ENCODE assay signal across 16 cellular contexts in the genomic region with DNA sequence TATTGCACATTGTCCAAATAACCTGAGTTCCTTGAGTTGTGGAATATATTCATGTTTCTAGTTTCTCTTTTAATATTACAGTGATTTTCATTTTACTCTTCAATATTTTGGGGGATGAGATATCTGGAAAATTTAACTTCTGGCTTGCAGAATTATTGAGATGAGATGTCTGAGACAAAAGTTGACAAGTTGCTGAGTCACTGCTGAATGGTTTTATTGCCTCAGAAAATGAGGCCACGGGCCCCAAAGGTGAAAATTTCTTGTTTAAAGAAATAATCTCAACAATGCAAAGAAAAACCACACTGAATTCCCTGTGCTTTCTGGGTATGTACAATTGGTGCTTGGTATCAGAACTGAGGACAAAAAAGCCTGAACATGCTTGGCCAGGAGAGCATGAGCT.
DNase-seq lines count a peak whose midpoint lies in the region; ATAC-seq, FAIRE-seq and TF ChIP-seq lines count a peak whose summit lies in the region.
"Had no signal": no experiment of that assay in that cellular context is flagged by ENCODE, and none has a peak within 500 bp of the region (broad histone marks: within the 10 kb centered on the region; RNA-seq: fewer than 3 reads in every experiment).

No MANE protein-coding gene starts in this region.

- H4K5ac ChIP-seq in H9 (ENCODE audit: insufficient read length, low read depth, low read length) (no peak overlapping the region), H1 (ENCODE audit: insufficient read length, low read depth, low read length) (no peak overlapping the region)

- H2BK20ac ChIP-seq in H9 (ENCODE audit: low read depth, low read length, poor library complexity, severe bottlenecking): no peak overlapping the region
- H2BK20ac ChIP-seq in H1 (ENCODE audit: low read length): no peak overlapping the region

- no peaks in the 10 kb centered on the region for H3K79me1 ChIP-seq in H9 (ENCODE audit: insufficient read depth, low read depth, low read length, poor library complexity, severe bottlenecking)
- H3K79me1 ChIP-seq in H1 (ENCODE audit: low read depth, low read length): no peaks in the 10 kb centered on the region

- H3K36me3 ChIP-seq in KMS-11 (ENCODE audit: insufficient read depth) (no peaks in the 10 kb centered on the region), H1 (ENCODE audit: control insufficient read depth in 2 of 4, insufficient read depth in 4 of 4, low read length in 3 of 4) (no peaks in the 10 kb centered on the region)
- H3K36me3 ChIP-seq: BE2C, MG63 had no signal

- H3K9ac ChIP-seq in H9 (ENCODE audit: extremely low read depth, insufficient read length, low read length) (no peak overlapping the region), KMS-11 (no peak overlapping the region), H1 (replicated peaks in 1 of 4; ENCODE audit: extremely low read depth in 1 of 4, low read depth in 3 of 4, low read length in 3 of 4) (no peak overlapping the region)

- H3K23me2 ChIP-seq in H9 (ENCODE audit: insufficient read length, low read depth, low read length, poor library complexity, severe bottlenecking) (no peaks in the 10 kb centered on the region), H1 (ENCODE audit: low read depth, low read length) (no peaks in the 10 kb centered on the region)

- DNase-seq in H9: no peak
- DNase-seq in H1 (ENCODE audit: low read depth in 1 of 2, low spot score in 2 of 2): no peak
- peak; percentile 0 for DNase-seq in putamen (ENCODE audit: low spot score)
- no peak for DNase-seq in activated naive CD4-positive, alpha-beta T cell treated with anti-CD3 and anti-CD28 coated beads, Interleukin-2, amount 50 U/mL, for 72 hours (ENCODE audit: low spot score in 2 of 2)
- no peak for DNase-seq in GM19238 (ENCODE audit: insufficient read length, low spot score)
- DNase-seq in HFFc6: no peak
- DNase-seq: BE2C; CD4-positive, alpha-beta memory T cell; GF-D8; HCEC 1CT; MG63; NCI-H1092 treated with DMSO at 0.1 percent for 48 hours; NCI-H1694 treated with DMSO at 0.1 percent for 48 hours; SHP77 had no signal

- H3K4me1 Mint-ChIP-seq in H9 (peaks cover 0 to 7% of the 10 kb centered on the region in 2 experiments; a peak in 2 of 4 replicates), HFFc6 (ENCODE audit: low read depth) (no peaks in the 10 kb centered on the region)
- H3K4me1 Mint-ChIP-seq: CD4-positive, alpha-beta memory T cell had no signal

- FAIRE-seq in H1 (lab: Jason Lieb, UNC): no peak
- FAIRE-seq: RCC 7860 had no signal

- H3K9me3 Mint-ChIP-seq in H9 (no peaks in the 10 kb centered on the region), HFFc6 (peaks cover 61% of the 10 kb centered on the region)
- H3K9me3 Mint-ChIP-seq in activated naive CD4-positive, alpha-beta T cell treated with anti-CD3 and anti-CD28 coated beads, Interleukin-2, amount 50 U/mL, for 72 hours: no peaks in the 10 kb centered on the region

- no peak overlapping the region for H3T11ph ChIP-seq in H9 (ENCODE audit: low read length)

- H3K27me3 ChIP-seq in H9 (ENCODE audit: insufficient read depth, low read length) (no peaks in the 10 kb centered on the region), KMS-11 (ENCODE audit: insufficient read depth, low read depth) (no peaks in the 10 kb centered on the region), H1 (replicated peaks in 1 of 4; ENCODE audit: control insufficient read depth in 3 of 4, extremely low read depth in 1 of 4, insufficient read depth in 3 of 4, low read length in 3 of 4) (no peaks in the 10 kb centered on the region)

- H3K4me3 ChIP-seq in KMS-11 (IDR thresholded peaks at IDR 0.05; ENCODE audit: insufficient read depth, low read depth, low read length) (no peak overlapping the region), H1 (ENCODE audit: extremely low read depth in 1 of 4, insufficient read depth in 2 of 4, low read depth in 3 of 4, low read length in 4 of 4) (no peak overlapping the region)
- H3K4me3 ChIP-seq: MG63 had no signal

- H3K36me3 Mint-ChIP-seq in H9 (ENCODE audit: insufficient read depth in 1 of 3, low read depth in 3 of 3) (no peaks in the 10 kb centered on the region; a peak in 1 of 7 replicates), HFFc6 (ENCODE audit: low read depth) (no peaks in the 10 kb centered on the region)
- H3K36me3 Mint-ChIP-seq in activated naive CD4-positive, alpha-beta T cell treated with anti-CD3 and anti-CD28 coated beads, Interleukin-2, amount 50 U/mL, for 72 hours: no peaks in the 10 kb centered on the region
- H3K36me3 Mint-ChIP-seq: CD4-positive, alpha-beta memory T cell had no signal

- no peak for TF ChIP-seq CTCF in H9 (conservative IDR thresholded peaks at IDR 0.05)
- TF ChIP-seq CTCF in KMS-11 (conservative IDR thresholded peaks at IDR 0.05; ENCODE audit: low read depth, low read length): no peak
- no peak for TF ChIP-seq CTCF in H1 (IDR thresholded peaks at IDR 0.05; ENCODE audit: control extremely low read depth in 1 of 3, insufficient read depth in 1 of 3, low read depth in 1 of 3, low read length in 3 of 3)
- no peak for TF ChIP-seq CTCF in HFFc6 (IDR thresholded peaks at IDR 0.05)

- H3K23ac ChIP-seq in H9 (ENCODE audit: insufficient read length, low read depth, low read length) (no peak overlapping the region), H1 (ENCODE audit: insufficient read length) (no peak overlapping the region)

- no peak for TF ChIP-seq POLR2A in H1 (IDR thresholded peaks at IDR 0.05; ENCODE audit: control extremely low read depth in 1 of 2, low read depth in 2 of 2, low read length in 2 of 2)

- no peak overlapping the region for H3K56ac ChIP-seq in H9 (ENCODE audit: insufficient read length, low read depth, low read length)
- H3K56ac ChIP-seq in H1 (replicated peaks; ENCODE audit: insufficient read length, low read depth, low read length): no peak overlapping the region

- H3K14ac ChIP-seq in H9 (ENCODE audit: insufficient read depth, low read length) (no peak overlapping the region), H1 (ENCODE audit: insufficient read length) (no peak overlapping the region)

- H2AK5ac ChIP-seq in H9 (ENCODE audit: insufficient read length, low read length) (no peak overlapping the region), H1 (ENCODE audit: low read depth, low read length) (no peak overlapping the region)

- WGBS in H9 (ENCODE audit: extremely low coverage, insufficient read length, low lambda C conversion rate): no CpG with 5 or more reads among the region's 1 CpG
- 94% methylated on average over 1 of the region's 1 CpG; no CpG with 5 or more reads in 1 of the 2 experiments for WGBS in H1 (ENCODE audit: extremely low coverage in 1 of 2, insufficient coverage in 1 of 2, insufficient read length in 1 of 2, insufficient replicate concordance in 2 of 2, low coverage in 1 of 2, low lambda C conversion rate in 2 of 2, missing lambda C conversion rate in 1 of 2), 2 experiments

- TF ChIP-seq EP300 in H1 (IDR thresholded peaks at IDR 0.05; ENCODE audit: borderline replicate concordance in 1 of 2, low read depth in 2 of 2, low read length in 2 of 2): no peak

- H2BK5ac ChIP-seq in H9 (ENCODE audit: insufficient read length, low read length): no peak overlapping the region
- no peak overlapping the region for H2BK5ac ChIP-seq in H1 (ENCODE audit: low read depth, low read length)

- H4K91ac ChIP-seq in H9 (ENCODE audit: insufficient read length, low read depth, low read length): no peak overlapping the region
- H4K91ac ChIP-seq in H1 (replicated peaks; ENCODE audit: insufficient read length, low read length): no peak overlapping the region

- H3K79me2 ChIP-seq in H9 (ENCODE audit: insufficient read depth, low read length): no peaks in the 10 kb centered on the region
- no peaks in the 10 kb centered on the region for H3K79me2 ChIP-seq in KMS-11 (ENCODE audit: insufficient read depth, low read depth)
- H3K79me2 ChIP-seq in H1 (ENCODE audit: control insufficient read depth in 1 of 2, insufficient read depth in 2 of 2, low read length in 2 of 2): no peaks in the 10 kb centered on the region

- no peak overlapping the region for H2BK120ac ChIP-seq in H9 (ENCODE audit: low read depth, low read length, poor library complexity, severe bottlenecking)
- H2BK120ac ChIP-seq in H1 (replicated peaks; ENCODE audit: low read depth, low read length): no peak overlapping the region

- H3K4ac ChIP-seq in H9 (ENCODE audit: low read depth, low read length): no peak overlapping the region
- H3K4ac ChIP-seq in H1 (replicated peaks; ENCODE audit: insufficient read length, low read depth, low read length): no peak overlapping the region

- H4K8ac ChIP-seq in H9 (replicated peaks; ENCODE audit: insufficient read length, low read depth, low read length): no peak overlapping the region
- H4K8ac ChIP-seq in H1 (ENCODE audit: extremely low read depth, insufficient read depth, low read length): no peak overlapping the region

- no peaks in the 10 kb centered on the region for H3K9me3 ChIP-seq in H9 (ENCODE audit: control insufficient read depth, low read depth, low read length)
- H3K9me3 ChIP-seq in H1 (ENCODE audit: insufficient read depth in 2 of 2, low read depth in 1 of 2, low read length in 1 of 2): no peaks in the 10 kb centered on the region
- H3K9me3 ChIP-seq: BE2C, MG63 had no signal

- TF ChIP-seq RAD21 in H1 (IDR thresholded peaks at IDR 0.05 in 1 of 2, conservative IDR thresholded peaks at IDR 0.05 in 1 of 2; ENCODE audit: low read depth in 2 of 2, low read length in 2 of 2): no peak

- POLR2A ChIA-PET in H1 (lab: Charles Lee; ENCODE audit: partially characterized antibody): no interaction called here

- no peak for ATAC-seq in activated naive CD4-positive, alpha-beta T cell treated with anti-CD3 and anti-CD28 coated beads, Interleukin-2, amount 50 U/mL, for 72 hours

- no peaks in the 10 kb centered on the region for H3K4me1 ChIP-seq in H9 (ENCODE audit: insufficient read depth, low read length)
- H3K4me1 ChIP-seq in KMS-11 (ENCODE audit: low read depth, poor library complexity, severe bottlenecking): peaks cover 13% of the 10 kb centered on the region
- H3K4me1 ChIP-seq in H1 (replicated peaks in 1 of 4; ENCODE audit: control insufficient read depth in 3 of 4, insufficient read depth in 4 of 4, low read length in 3 of 4): peaks cover 0 to 4% (median 0%) of the 10 kb centered on the region in 4 experiments; a peak in 2 of 7 replicates
- H3K4me1 ChIP-seq: BE2C had no signal

- H3K18ac ChIP-seq in H9 (ENCODE audit: insufficient read length, low read depth, low read length) (no peak overlapping the region), H1 (ENCODE audit: extremely low read depth, low read length) (no peak overlapping the region)

- H4K20me1 ChIP-seq in H9 (ENCODE audit: control insufficient read depth, insufficient read depth, insufficient read length) (no peaks in the 10 kb centered on the region), KMS-11 (ENCODE audit: insufficient read depth) (no peaks in the 10 kb centered on the region), H1 (replicated peaks in 1 of 2; ENCODE audit: control insufficient read depth in 1 of 2, insufficient read depth in 2 of 2, low read length in 2 of 2) (no peaks in the 10 kb centered on the region)

- H2AFZ ChIP-seq in H9 (ENCODE audit: low read length) (peak overlapping the region; percentile 62), KMS-11 (ENCODE audit: low read depth) (peak overlapping the region; percentile 38; the same call in 1 of the 2 replicates), H1 (ENCODE audit: low read length) (peak overlapping the region; percentile 84; the same call in 1 of the 2 replicates)

- no peak overlapping the region for H3K27ac Mint-ChIP-seq in H9
- no peak overlapping the region for H3K27ac Mint-ChIP-seq in activated naive CD4-positive, alpha-beta T cell treated with anti-CD3 and anti-CD28 coated beads, Interleukin-2, amount 50 U/mL, for 72 hours
- no peak overlapping the region for H3K27ac Mint-ChIP-seq in HFFc6
- H3K27ac Mint-ChIP-seq: CD4-positive, alpha-beta memory T cell had no signal

- H2BK15ac ChIP-seq in H9 (ENCODE audit: low read depth, low read length) (no peak overlapping the region), H1 (ENCODE audit: low read length) (no peak overlapping the region)

- no peaks in the 10 kb centered on the region for H3K27me3 Mint-ChIP-seq in H9 (ENCODE audit: low read depth)
- no peaks in the 10 kb centered on the region for H3K27me3 Mint-ChIP-seq in HFFc6 (ENCODE audit: insufficient read depth)
- H3K27me3 Mint-ChIP-seq: CD4-positive, alpha-beta memory T cell had no signal

- CTCF ChIA-PET in H1 (lab: Charles Lee; ENCODE audit: partially characterized antibody): interaction anchor here (1.3 kb wide), 1 partner anchor 120 kb away, joined by 3 read pairs; no protein-coding TSS in a partner anchor

- H3K4me2 ChIP-seq in H9 (ENCODE audit: insufficient read depth, insufficient read length, low read length) (no peak overlapping the region), KMS-11 (peak overlapping the region; percentile 20; the same call in 1 of the 2 replicates), H1 (ENCODE audit: insufficient read depth in 1 of 2, low read depth in 2 of 2, low read length in 2 of 2) (no peak overlapping the region)

- H2BK12ac ChIP-seq in H9 (ENCODE audit: insufficient read length, low read depth, low read length) (no peak overlapping the region), H1 (ENCODE audit: low read depth, low read length) (no peak overlapping the region)

- H3K27ac ChIP-seq in H9 (ENCODE audit: insufficient read length, low read depth, low read length): no peak overlapping the region
- peak overlapping the region; percentile 7; the same call in 1 of the 2 replicates for H3K27ac ChIP-seq in KMS-11
- no peak overlapping the region for H3K27ac ChIP-seq in H1 (ENCODE audit: low read depth, low read length)

- H3K4me3 Mint-ChIP-seq in H9 (no peak overlapping the region), HFFc6 (no peak overlapping the region)
- H3K4me3 Mint-ChIP-seq: CD4-positive, alpha-beta memory T cell had no signal
